ENCODE assay signal across 20 cellular contexts in genomic region chr12:81088221-81088620, GRCh38. TPM values are rescaled to one million over a fixed set of nuclear protein-coding genes. Genes with fewer than 3 reads are reported as not detected.
"Had no signal": no experiment of that assay in that cellular context is flagged by ENCODE, and none has a peak within 500 bp of the region (broad histone marks: within the 10 kb centered on the region; RNA-seq: fewer than 3 reads in every experiment).

No MANE protein-coding gene starts in this region.

- H3K27ac ChIP-seq: RWPE1 had no signal

- H3K27me3 ChIP-seq: MG63 had no signal

- H3K36me3 ChIP-seq: MG63 had no signal

- H3K4me3 ChIP-seq: MG63 had no signal

- H3K9me3 ChIP-seq: MG63, SK-N-SH had no signal

- DNase-seq: Karpas-422, KG1, MG63, NCI-H1092, NCI-H1436 treated with DMSO at 0.1 percent for 48 hours, NCI-H1694, NCI-H187 treated with DMSO at 0.1 percent for 48 hours, NCI-H2029 treated with DMSO at 0.1 percent for 48 hours, NCI-H2171 treated with DMSO at 0.1 percent for 48 hours, NCI-H345, NCI-H446 treated with DMSO at 0.1 percent for 48 hours, NCI-H510A treated with DMSO at 0.1 percent for 48 hours, NCI-H526, NCI-H774, SHP77, SK-N-SH, SW 1271 had no signal

RNA-seq across cellular contexts. Expression of gene ACSS3, which starts 10.3 kb away (rescaled TPM):
- total RNA-seq: HT-29, SK-MEL-5 had no signal
